In genomic region chr15:45458746-45459403, GRCh38 we compare ENCODE assay signal across 8 cellular contexts.
A peak's percentile ranks its signal among the peaks of the same experiment; 100 is the strongest.
DNase-seq lines count a peak whose midpoint lies in the region; ATAC-seq, FAIRE-seq and TF ChIP-seq lines count a peak whose summit lies in the region.

No MANE protein-coding gene starts in this region.

- H3K9ac ChIP-seq in endodermal cell (ENCODE audit: extremely low read depth, low read length, poor library complexity, severe bottlenecking): no peak overlapping the region

- H3K4me3 ChIP-seq in endodermal cell (ENCODE audit: low read length): no peak overlapping the region

- H3K36me3 ChIP-seq in endodermal cell (ENCODE audit: control insufficient read depth, insufficient read depth, low read length): no peaks in the 10 kb centered on the region

- H3K27ac ChIP-seq in endodermal cell (ENCODE audit: low read depth, low read length): no peak overlapping the region

- TF ChIP-seq CTCF in endodermal cell (conservative IDR thresholded peaks at IDR 0.05): peak; percentile 94

- DNase-seq in NCI-H526 treated with DMSO at 0.1 percent for 48 hours (lab: John Stamatoyannopoulos, UW) (peak; percentile 8), endodermal cell (peak; percentile 89), mucosa of gallbladder (ENCODE audit: low spot score) (peak; percentile 79)
- peak; percentile 48 to 69 for DNase-seq in activated CD8-positive, alpha-beta memory T cell treated with anti-CD3 and anti-CD28 coated beads for 1 hour (ENCODE audit: extremely low read depth in 1 of 2, low read depth in 1 of 2)
- DNase-seq in stimulated activated CD8-positive, alpha-beta memory T cell treated with anti-CD3 and anti-CD28 coated beads, Interleukin-2, amount 100 ng/mL, for 48 hours (ENCODE audit: low read depth in 2 of 2): peak; percentile 54 to 73

- H3K4me1 ChIP-seq in endodermal cell (ENCODE audit: control insufficient read depth, insufficient read depth, low read length): no peaks in the 10 kb centered on the region

- 9 to 14% methylated on average over 3 to 12 of the region's 12 CpGs for WGBS in endodermal cell (ENCODE audit: insufficient coverage in 1 of 2, insufficient read length in 1 of 2), 2 experiments

- peaks cover 27% of the 10 kb centered on the region for H3K27me3 ChIP-seq in endodermal cell (ENCODE audit: control insufficient read depth, insufficient read depth, low read length, poor library complexity, severe bottlenecking)

- peaks cover 3% of the 10 kb centered on the region for H3K9me3 Mint-ChIP-seq in endodermal cell

- H3K27me3 Mint-ChIP-seq in endodermal cell (ENCODE audit: insufficient read depth): peaks cover 40% of the 10 kb centered on the region

- peak; percentile 42 for ATAC-seq in GM18517 (IDR thresholded peaks at IDR 0.05; ENCODE audit: unreplicated experiment)
- no peak for ATAC-seq in GM19467 (IDR thresholded peaks at IDR 0.05; ENCODE audit: unreplicated experiment)

- H3K27ac Mint-ChIP-seq in endodermal cell: no peak overlapping the region

- no peaks in the 10 kb centered on the region for H3K36me3 Mint-ChIP-seq in endodermal cell (ENCODE audit: low read depth)

- H3K4me3 Mint-ChIP-seq in endodermal cell: no peak overlapping the region

- peaks cover 4% of the 10 kb centered on the region for H3K4me1 Mint-ChIP-seq in endodermal cell

- peak; percentile 82 for FAIRE-seq in A204.1 (lab: Jason Lieb, UNC)

- no peaks in the 10 kb centered on the region for H3K9me3 ChIP-seq in endodermal cell (ENCODE audit: control insufficient read depth, low read length)

Comparison
In these comparisons a context has a peak if more than half of its experiments do, and no peak if none do; other contexts are left out.
1. DNase-seq: peak in every context shown above with its lines; median percentile 89 in endodermal cell; 79 in mucosa of gallbladder; 64 in stimulated activated CD8-positive, alpha-beta memory T cell treated with anti-CD3 and anti-CD28 coated beads, Interleukin-2, amount 100 ng/mL, for 48 hours; 58 in activated CD8-positive, alpha-beta memory T cell treated with anti-CD3 and anti-CD28 coated beads for 1 hour; 8 in NCI-H526 treated with DMSO at 0.1 percent for 48 hours.